9 cellular contexts compared by ENCODE assay signal in genomic region chr20:45835230-45836224, GRCh38. TPM values are rescaled to one million over a fixed set of nuclear protein-coding genes. Genes with fewer than 3 reads are reported as not detected.
A peak's percentile ranks its signal among the peaks of the same experiment; 100 is the strongest.
DNase-seq lines count a peak whose midpoint lies in the region; ATAC-seq and TF ChIP-seq lines count a peak whose summit lies in the region.
"Had no signal": no experiment of that assay in that cellular context is flagged by ENCODE, and none has a peak within 500 bp of the region (broad histone marks: within the 10 kb centered on the region; RNA-seq: fewer than 3 reads in every experiment).

No MANE protein-coding gene starts in this region.

- peaks cover 7% of the 10 kb centered on the region for H3K27me3 Mint-ChIP-seq in activated CD4-positive, alpha-beta T cell treated with anti-CD3 and anti-CD28 coated beads, Interleukin-2, amount 10 ng/mL, durations not matched to agents 24 days and 14 days
- H3K27me3 Mint-ChIP-seq in WTC11 (ENCODE audit: low read depth): no peaks in the 10 kb centered on the region

- H3K9me3 ChIP-seq in heart right ventricle (no peaks in the 10 kb centered on the region), testis (no peaks in the 10 kb centered on the region)
- H3K9me3 ChIP-seq: BE2C had no signal

- H3K4me1 ChIP-seq in heart right ventricle (peaks cover 7 to 50% (median 35%) of the 10 kb centered on the region in 9 donors), testis (peaks cover 27% of the 10 kb centered on the region)
- H3K4me1 ChIP-seq: BE2C had no signal

- no peak for DNase-seq in activated CD4-positive, alpha-beta T cell treated with anti-CD3 and anti-CD28 coated beads, Interleukin-2, amount 10 ng/mL, durations not matched to agents 24 days and 14 days
- no peak for DNase-seq in activated CD4-positive, alpha-beta T cell treated with anti-CD3 and anti-CD28 coated beads for 48 hours
- DNase-seq in WTC11 (ENCODE audit: low spot score) (no peak), heart right ventricle (peak; percentile 44 to 59), testis (peak; percentile 42), NCI-H2029 treated with DMSO at 0.1 percent for 48 hours (lab: John Stamatoyannopoulos, UW) (no peak), DMS53 (lab: John Stamatoyannopoulos, UW) (no peak)
- DNase-seq: BE2C had no signal

- H3K27ac ChIP-seq in heart right ventricle (peak overlapping the region in 9 of 10 donors; percentile 92 to 99 (median 96)), testis (peak overlapping the region in 1 of 2 donors; percentile 95)

- H3K27ac Mint-ChIP-seq in activated CD4-positive, alpha-beta T cell treated with anti-CD3 and anti-CD28 coated beads, Interleukin-2, amount 10 ng/mL, durations not matched to agents 24 days and 14 days: no peak overlapping the region
- peak overlapping the region; percentile 38; the same call in 1 of the 2 replicates for H3K27ac Mint-ChIP-seq in WTC11

- no peak for TF ChIP-seq POLR2A in testis (IDR thresholded peaks at IDR 0.05)

- peak overlapping the region; percentile 83 for H3K4me3 Mint-ChIP-seq in activated CD4-positive, alpha-beta T cell treated with anti-CD3 and anti-CD28 coated beads, Interleukin-2, amount 10 ng/mL, durations not matched to agents 24 days and 14 days
- peak overlapping the region; percentile 76 for H3K4me3 Mint-ChIP-seq in WTC11

- 67 to 75% methylated on average over 10 of the region's 10 CpGs for WGBS in heart right ventricle, 2 donors
- WGBS in testis, 2 donors: 61 to 62% methylated on average over 10 of the region's 10 CpGs

- H3K4me1 Mint-ChIP-seq in activated CD4-positive, alpha-beta T cell treated with anti-CD3 and anti-CD28 coated beads, Interleukin-2, amount 10 ng/mL, durations not matched to agents 24 days and 14 days: peaks cover 6% of the 10 kb centered on the region
- H3K4me1 Mint-ChIP-seq in WTC11: peaks cover 18% of the 10 kb centered on the region

- intact Hi-C loops in activated CD4-positive, alpha-beta T cell treated with anti-CD3 and anti-CD28 coated beads, Interleukin-2, amount 10 ng/mL, durations not matched to agents 24 days and 14 days (cut with micrococcal nuclease): loop anchor here (2.0 kb wide), 1 partner anchor 21 kb away; the partner anchor contains the start of genes ACOT8 and ZSWIM3
- intact Hi-C loops in heart right ventricle (cut with DNase I) (loop anchor here in 3 of 10 donors (2.0 to 10.0 kb wide), 4 partner anchors 21 to 139 kb away; partner anchors contain the start of genes ACOT8 (in 1 of the 3), SPATA25 (in 1 of the 3), ZNF335 (in 1 of the 3) and ZSWIM1 (in 1 of the 3)), testis (cut with DNase I; ENCODE audit: low total_unique reads) (no loop called here)

- TF ChIP-seq CTCF in WTC11 (IDR thresholded peaks at IDR 0.05) (no peak), heart right ventricle (IDR thresholded peaks at IDR 0.05) (peak in 1 of 9 donors; percentile 6), testis (IDR thresholded peaks at IDR 0.05) (peak in 1 of 3 experiments; percentile 8)

- H3K4me3 ChIP-seq in heart right ventricle (peak overlapping the region in 9 of 10 donors; percentile 49 to 90 (median 75)), testis (no peak overlapping the region)

- H3K9me3 Mint-ChIP-seq in activated CD4-positive, alpha-beta T cell treated with anti-CD3 and anti-CD28 coated beads, Interleukin-2, amount 10 ng/mL, durations not matched to agents 24 days and 14 days: no peaks in the 10 kb centered on the region
- no peaks in the 10 kb centered on the region for H3K9me3 Mint-ChIP-seq in WTC11

- POLR2A ChIA-PET in WTC11 (lab: Charles Lee): interaction anchor here (2.0 kb wide), 1 partner anchor 12 kb away, joined by 8 read pairs; no protein-coding TSS in a partner anchor

- CTCF ChIA-PET in WTC11 (lab: Charles Lee): interaction anchor here (0.6 to 2.7 kb wide), 3 partner anchors 11 to 222 kb away, joined by 3 to 27 read pairs (median 12); no protein-coding TSS in a partner anchor

- H3K36me3 Mint-ChIP-seq in activated CD4-positive, alpha-beta T cell treated with anti-CD3 and anti-CD28 coated beads, Interleukin-2, amount 10 ng/mL, durations not matched to agents 24 days and 14 days (ENCODE audit: low read depth): no peaks in the 10 kb centered on the region
- H3K36me3 Mint-ChIP-seq in WTC11: peaks cover 3% of the 10 kb centered on the region; the same call in 1 of the 2 replicates

- peaks cover 0 to 51% (median under 1%) of the 10 kb centered on the region in 9 donors for H3K36me3 ChIP-seq in heart right ventricle
- H3K36me3 ChIP-seq in testis (ENCODE audit: low read depth, missing control alignments): no peaks in the 10 kb centered on the region
- H3K36me3 ChIP-seq: BE2C had no signal

- ATAC-seq in WTC11: no peak
- peak in 6 of 8 donors; percentile 6 to 60 (median 24) for ATAC-seq in heart right ventricle
- ATAC-seq in HG03520 (IDR thresholded peaks at IDR 0.05; ENCODE audit: unreplicated experiment): no peak

- H3K27me3 ChIP-seq in heart right ventricle (no peaks in the 10 kb centered on the region), testis (no peaks in the 10 kb centered on the region)
- H3K27me3 ChIP-seq: BE2C had no signal

TF ChIP-seq in WTC11, 78 proteins besides CTCF, POLR2A, EP300 and RAD21 (continues in another document):
- TF ChIP-seq ZNF423 (CRISPR knock-in tag; IDR thresholded peaks at IDR 0.05): no peak
- TF ChIP-seq NR2C2 (CRISPR knock-in tag; IDR thresholded peaks at IDR 0.05): no peak
- no peak for TF ChIP-seq ATF6 (CRISPR knock-in tag; IDR thresholded peaks at IDR 0.05)
- TF ChIP-seq E2F4 (CRISPR knock-in tag; IDR thresholded peaks at IDR 0.05; ENCODE audit: borderline replicate concordance, low read depth): no peak
- TF ChIP-seq NR3C1 (CRISPR knock-in tag; conservative IDR thresholded peaks at IDR 0.05; ENCODE audit: low read depth): no peak
- TF ChIP-seq KAT7 (CRISPR knock-in tag; IDR thresholded peaks at IDR 0.05; ENCODE audit: borderline replicate concordance): no peak
- TF ChIP-seq EMX1 (CRISPR knock-in tag; IDR thresholded peaks at IDR 0.05): no peak
- no peak for TF ChIP-seq CREM (CRISPR knock-in tag; IDR thresholded peaks at IDR 0.05)
- no peak for TF ChIP-seq ZNF232 (CRISPR knock-in tag; IDR thresholded peaks at IDR 0.05)

RNA-seq across cellular contexts. Expression of gene SNX21, which starts 1.9 kb away (rescaled TPM):
- 0.47 and 0.89 TPM in 2 replicates for total RNA-seq in activated CD4-positive, alpha-beta T cell treated with anti-CD3 and anti-CD28 coated beads, Interleukin-2, amount 10 ng/mL, durations not matched to agents 24 days and 14 days
- total RNA-seq in WTC11 (2021) (17.9 to 23.1 TPM (median 21.7 TPM) in 3 replicates), heart right ventricle (10 to 100 TPM; 15.4 to 27.0 (median 19.3) TPM), testis (10 to 100 TPM; 77.9 to 82.4 TPM)
- polyA plus RNA-seq in heart right ventricle (10 to 100 TPM; 15.8 to 18.0 TPM), testis (ENCODE audit: insufficient read depth, low read depth, low replicate concordance) (23.9 TPM)

RNA-seq across cellular contexts. Expression of gene TNNC2, which starts 8.4 kb away (rescaled TPM):
- total RNA-seq in activated CD4-positive, alpha-beta T cell treated with anti-CD3 and anti-CD28 coated beads, Interleukin-2, amount 10 ng/mL, durations not matched to agents 24 days and 14 days: not detected in 2 replicates
- 2.7 to 3.6 TPM (median 3.0 TPM) in 3 replicates for total RNA-seq in WTC11 (2021)
- total RNA-seq in heart right ventricle: under 1 TPM in 1 of 10 donors, not detected in 9; 0.44 TPM
- under 1 TPM; 0.59 to 0.88 TPM for polyA plus RNA-seq in heart right ventricle
- 1 to 10 TPM; 4.6 to 6.5 TPM for total RNA-seq in testis
- polyA plus RNA-seq in testis (ENCODE audit: insufficient read depth, low read depth, low replicate concordance): 12.1 TPM

RNA-seq across cellular contexts. Expression of gene ACOT8, which starts 21.7 kb away (rescaled TPM):
- 27.6 and 28.5 TPM in 2 replicates for total RNA-seq in activated CD4-positive, alpha-beta T cell treated with anti-CD3 and anti-CD28 coated beads, Interleukin-2, amount 10 ng/mL, durations not matched to agents 24 days and 14 days
- total RNA-seq in WTC11 (2021) (38.1 to 41.1 TPM (median 39.4 TPM) in 3 replicates), heart right ventricle (10 to 100 TPM; 21.3 to 34.1 (median 27.4) TPM), testis (10 to 100 TPM; 71.2 to 79.6 TPM)
- polyA plus RNA-seq in heart right ventricle (10 to 100 TPM; 39.9 to 46.6 TPM), testis (ENCODE audit: insufficient read depth, low read depth, low replicate concordance) (44.4 TPM)

RNA-seq across cellular contexts. Expression of gene ZSWIM3, which starts 21.9 kb away (rescaled TPM):
- 5.5 and 6.0 TPM in 2 replicates for total RNA-seq in activated CD4-positive, alpha-beta T cell treated with anti-CD3 and anti-CD28 coated beads, Interleukin-2, amount 10 ng/mL, durations not matched to agents 24 days and 14 days
- 3.4 to 5.4 TPM (median 4.7 TPM) in 3 replicates for total RNA-seq in WTC11 (2021)
- 1 to 10 TPM; 1.4 to 2.5 (median 2.0) TPM for total RNA-seq in heart right ventricle
- 1 to 10 TPM; 1.5 to 1.6 TPM for polyA plus RNA-seq in heart right ventricle
- total RNA-seq in testis: 10 to 100 TPM in 1 of 2 donors, 1 to 10 TPM in 1; 9.3 to 12.8 TPM
- polyA plus RNA-seq in testis (ENCODE audit: insufficient read depth, low read depth, low replicate concordance): 8.0 TPM

RNA-seq across cellular contexts. Expression of gene UBE2C, which starts 23.1 kb away (rescaled TPM):
- total RNA-seq in activated CD4-positive, alpha-beta T cell treated with anti-CD3 and anti-CD28 coated beads, Interleukin-2, amount 10 ng/mL, durations not matched to agents 24 days and 14 days: 113 and 115 TPM in 2 replicates
- 249 to 251 TPM (median 249 TPM) in 3 replicates for total RNA-seq in WTC11 (2021)
- total RNA-seq in heart right ventricle: 1 to 10 TPM in 6 of 10 donors, under 1 TPM in 2, not detected in 2; 0.40 to 8.6 (median 1.3) TPM
- under 1 TPM; 0.37 to 0.54 TPM for polyA plus RNA-seq in heart right ventricle
- 10 to 100 TPM; 21.4 to 22.0 TPM for total RNA-seq in testis
- polyA plus RNA-seq in testis (ENCODE audit: insufficient read depth, low read depth, low replicate concordance): 36.7 TPM

Comparison
In these comparisons a context has a peak if more than half of its experiments do, and no peak if none do; other contexts are left out.
1. DNase-seq: peak in heart right ventricle (2 of 2) and testis (single experiment); none in activated CD4-positive, alpha-beta T cell treated with anti-CD3 and anti-CD28 coated beads, Interleukin-2, amount 10 ng/mL, durations not matched to agents 24 days and 14 days (single experiment), activated CD4-positive, alpha-beta T cell treated with anti-CD3 and anti-CD28 coated beads for 48 hours (single experiment), WTC11 (single experiment), NCI-H2029 treated with DMSO at 0.1 percent for 48 hours (single experiment) and DMS53 (single experiment).
2. ATAC-seq: peak in heart right ventricle (6 of 8); none in WTC11 (single experiment) and HG03520 (single experiment).
3. H3K4me3 ChIP-seq: peak in heart right ventricle (9 of 10); none in testis (0 of 2).